Comparison of ENCODE assay signal across 13 cellular contexts in genomic region chr2:174635747-174636399, GRCh38. TPM values are rescaled to one million over a fixed set of nuclear protein-coding genes. Genes with fewer than 3 reads are reported as not detected.
DNase-seq lines count a peak whose midpoint lies in the region; ATAC-seq and TF ChIP-seq lines count a peak whose summit lies in the region.
"Had no signal": no experiment of that assay in that cellular context is flagged by ENCODE, and none has a peak within 500 bp of the region (broad histone marks: within the 10 kb centered on the region; RNA-seq: fewer than 3 reads in every experiment).

No MANE protein-coding gene starts in this region.

- H3K4me3 ChIP-seq in vagina = no peak overlapping the region
- H3K4me3 ChIP-seq: left ventricle myocardium inferior, PC-9 had no signal

- H3K27me3 ChIP-seq in vagina = no peaks in the 10 kb centered on the region

- H3K9me3 Mint-ChIP-seq in activated naive CD4-positive, alpha-beta T cell treated with anti-CD3 and anti-CD28 coated beads, Interleukin-2, amount 50 U/mL, for 24 hours = peaks cover 5% of the 10 kb centered on the region
- H3K9me3 Mint-ChIP-seq in activated T-helper 2 cell treated with anti-CD3 and anti-CD28 coated beads, Interferon-gamma antibody, Interleukin-2, Interleukin-4, amounts not matched to agents 10 μg/mL and 5 μg/mL and 100 μg/mL, durations not matched to agents 14 hours and 24 hours and 36 hours = peaks cover 4% of the 10 kb centered on the region

- ATAC-seq in GM21360 (IDR thresholded peaks at IDR 0.05; ENCODE audit: unreplicated experiment) (no peak), HG03097 (IDR thresholded peaks at IDR 0.05; ENCODE audit: low FRiP score, unreplicated experiment) (no peak)

- H3K36me3 Mint-ChIP-seq in activated naive CD4-positive, alpha-beta T cell treated with anti-CD3 and anti-CD28 coated beads, Interleukin-2, amount 50 U/mL, for 24 hours = peaks cover 3% of the 10 kb centered on the region
- peaks cover 42% of the 10 kb centered on the region for H3K36me3 Mint-ChIP-seq in activated T-helper 2 cell treated with anti-CD3 and anti-CD28 coated beads, Interferon-gamma antibody, Interleukin-2, Interleukin-4, amounts not matched to agents 10 μg/mL and 5 μg/mL and 100 μg/mL, durations not matched to agents 14 hours and 24 hours and 36 hours (ENCODE audit: low read depth)

- intact Hi-C loops in activated T-helper 2 cell treated with anti-CD3 and anti-CD28 coated beads, Interferon-gamma antibody, Interleukin-2, Interleukin-4, amounts not matched to agents 10 μg/mL and 5 μg/mL and 100 μg/mL, durations not matched to agents 14 hours and 24 hours and 36 hours (cut with micrococcal nuclease) = loop anchor here (2.0 to 10.0 kb wide), 5 partner anchors 23 to 199 kb away; no protein-coding TSS in a partner anchor
- intact Hi-C loops in vagina (cut with DNase I) = no loop called here

- no peak for TF ChIP-seq POLR2A in vagina (IDR thresholded peaks at IDR 0.05)

- H3K27me3 Mint-ChIP-seq in activated naive CD4-positive, alpha-beta T cell treated with anti-CD3 and anti-CD28 coated beads, Interleukin-2, amount 50 U/mL, for 24 hours = no peaks in the 10 kb centered on the region
- no peaks in the 10 kb centered on the region for H3K27me3 Mint-ChIP-seq in activated T-helper 2 cell treated with anti-CD3 and anti-CD28 coated beads, Interferon-gamma antibody, Interleukin-2, Interleukin-4, amounts not matched to agents 10 μg/mL and 5 μg/mL and 100 μg/mL, durations not matched to agents 14 hours and 24 hours and 36 hours (ENCODE audit: low read depth)

- no peaks in the 10 kb centered on the region for H3K36me3 ChIP-seq in vagina
- H3K36me3 ChIP-seq: left ventricle myocardium inferior had no signal

- DNase-seq in activated naive CD4-positive, alpha-beta T cell (lab: John Stamatoyannopoulos, UW) = no peak
- no peak for DNase-seq in activated T-helper 2 cell treated with anti-CD3 and anti-CD28 coated beads, Interferon-gamma antibody, Interleukin-2, Interleukin-4, amounts not matched to agents 10 μg/mL and 5 μg/mL and 100 μg/mL, durations not matched to agents 14 hours and 24 hours and 36 hours (ENCODE audit: low spot score)
- DNase-seq in iris pigment epithelial cell (ENCODE audit: low read depth) (peak; percentile 80), vagina (ENCODE audit: extremely low spot score in 2 of 2) (no peak), D341Med (ENCODE audit: low spot score) (no peak)
- DNase-seq: amniotic stem cell, foreskin melanocyte, left ventricle myocardium inferior, NCI-H2029 treated with DMSO at 0.1 percent for 48 hours, PC-9 had no signal

- peak overlapping the region; percentile 97 for H3K27ac Mint-ChIP-seq in activated naive CD4-positive, alpha-beta T cell treated with anti-CD3 and anti-CD28 coated beads, Interleukin-2, amount 50 U/mL, for 24 hours
- H3K27ac Mint-ChIP-seq in activated T-helper 2 cell treated with anti-CD3 and anti-CD28 coated beads, Interferon-gamma antibody, Interleukin-2, Interleukin-4, amounts not matched to agents 10 μg/mL and 5 μg/mL and 100 μg/mL, durations not matched to agents 14 hours and 24 hours and 36 hours = peak overlapping the region; percentile 92

- H3K4me1 Mint-ChIP-seq in activated naive CD4-positive, alpha-beta T cell treated with anti-CD3 and anti-CD28 coated beads, Interleukin-2, amount 50 U/mL, for 24 hours = peaks cover 74% of the 10 kb centered on the region
- peaks cover 54% of the 10 kb centered on the region for H3K4me1 Mint-ChIP-seq in activated T-helper 2 cell treated with anti-CD3 and anti-CD28 coated beads, Interferon-gamma antibody, Interleukin-2, Interleukin-4, amounts not matched to agents 10 μg/mL and 5 μg/mL and 100 μg/mL, durations not matched to agents 14 hours and 24 hours and 36 hours (ENCODE audit: low read depth)

- H3K4me3 Mint-ChIP-seq in activated naive CD4-positive, alpha-beta T cell treated with anti-CD3 and anti-CD28 coated beads, Interleukin-2, amount 50 U/mL, for 24 hours = no peak overlapping the region
- no peak overlapping the region for H3K4me3 Mint-ChIP-seq in activated T-helper 2 cell treated with anti-CD3 and anti-CD28 coated beads, Interferon-gamma antibody, Interleukin-2, Interleukin-4, amounts not matched to agents 10 μg/mL and 5 μg/mL and 100 μg/mL, durations not matched to agents 14 hours and 24 hours and 36 hours (ENCODE audit: low read depth)

- peak overlapping the region; percentile 77 for H3K27ac ChIP-seq in vagina
- H3K27ac ChIP-seq: PC-9 had no signal

- H3K4me1 ChIP-seq in vagina = peaks cover 41% of the 10 kb centered on the region

- no peak for TF ChIP-seq CTCF in vagina (IDR thresholded peaks at IDR 0.05)

- no peaks in the 10 kb centered on the region for H3K9me3 ChIP-seq in vagina

RNA-seq across cellular contexts. Expression of gene WIPF1, which starts 38.3 kb away (rescaled TPM):
- total RNA-seq in activated T-helper 2 cell treated with anti-CD3 and anti-CD28 coated beads, Interferon-gamma antibody, Interleukin-2, Interleukin-4, amounts not matched to agents 10 μg/mL and 5 μg/mL and 100 μg/mL, durations not matched to agents 14 hours and 24 hours and 36 hours = 281 and 287 TPM in 2 replicates
- total RNA-seq in vagina = 20.4 TPM

Comparison
In these comparisons a context has a peak if more than half of its experiments do, and no peak if none do; other contexts are left out.
1. RNA of gene WIPF1, which starts 38.3 kb away (total RNA-seq): 281 to 287 TPM in activated T-helper 2 cell treated with anti-CD3 and anti-CD28 coated beads, Interferon-gamma antibody, Interleukin-2, Interleukin-4, amounts not matched to agents 10 μg/mL and 5 μg/mL and 100 μg/mL, durations not matched to agents 14 hours and 24 hours and 36 hours; 20.4 TPM in vagina (single experiment); every median in the first group is over 10 times any median in the second.